ENCODE assay signal across 10 cellular contexts in the genomic region with DNA sequence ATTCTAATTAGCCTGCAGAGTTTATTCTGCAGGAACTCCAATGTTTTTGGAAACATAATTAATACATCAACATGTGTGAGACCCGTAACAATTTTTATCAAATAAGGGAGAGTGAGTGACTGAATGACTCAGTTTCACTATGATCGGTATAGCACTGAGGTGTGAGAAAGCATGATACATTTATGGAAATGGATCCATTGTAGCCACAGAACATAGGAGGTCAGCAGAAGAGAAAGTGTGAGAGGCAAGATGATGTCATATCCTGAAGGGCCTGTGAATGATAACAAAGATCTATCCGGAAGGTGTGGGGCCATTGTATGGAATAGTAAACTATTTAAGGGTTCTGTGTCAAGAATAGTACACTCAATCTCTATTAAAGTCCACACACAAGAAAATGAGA.
DNase-seq lines count a peak whose midpoint lies in the region; ATAC-seq and TF ChIP-seq lines count a peak whose summit lies in the region.
"Had no signal": no experiment of that assay in that cellular context is flagged by ENCODE, and none has a peak within 500 bp of the region (broad histone marks: within the 10 kb centered on the region; RNA-seq: fewer than 3 reads in every experiment).

No MANE protein-coding gene starts in this region.

- H3K27ac Mint-ChIP-seq in HFFc6 (no peak overlapping the region), GM23338 (no peak overlapping the region)

- no peak overlapping the region for H2AFZ ChIP-seq in GM23338

- H3K4me3 Mint-ChIP-seq in HFFc6 (no peak overlapping the region), GM23338 (no peak overlapping the region)

- peak; percentile 89 for ATAC-seq in GM19351 (IDR thresholded peaks at IDR 0.05; ENCODE audit: unreplicated experiment)
- peak; percentile 93 for ATAC-seq in HG02840 (IDR thresholded peaks at IDR 0.05; ENCODE audit: low FRiP score, unreplicated experiment)
- peak; percentile 98 for ATAC-seq in HG03565 (IDR thresholded peaks at IDR 0.05; ENCODE audit: unreplicated experiment)
- ATAC-seq in GM23338: no peak
- ATAC-seq: left ventricle myocardium superior had no signal

- H3K4me1 Mint-ChIP-seq in HFFc6 (ENCODE audit: low read depth) (no peaks in the 10 kb centered on the region), GM23338 (peaks cover 2% of the 10 kb centered on the region; the same call in 1 of the 3 replicates)

- no peaks in the 10 kb centered on the region for H3K27me3 Mint-ChIP-seq in HFFc6 (ENCODE audit: insufficient read depth)
- H3K27me3 Mint-ChIP-seq in GM23338 (ENCODE audit: insufficient read depth, low read depth, poor library complexity): no peaks in the 10 kb centered on the region

- H3K27ac ChIP-seq in GM23338 (ENCODE audit: low read depth) (no peak overlapping the region), coronary artery (no peak overlapping the region)

- H3K27me3 ChIP-seq in GM23338 (ENCODE audit: insufficient read depth): no peaks in the 10 kb centered on the region

- H3K9me3 Mint-ChIP-seq in HFFc6: peaks cover 45% of the 10 kb centered on the region
- no peaks in the 10 kb centered on the region for H3K9me3 Mint-ChIP-seq in GM23338

- no peaks in the 10 kb centered on the region for H4K20me1 ChIP-seq in GM23338 (replicated peaks; ENCODE audit: insufficient read depth)

- no peaks in the 10 kb centered on the region for H3K4me1 ChIP-seq in GM23338 (ENCODE audit: insufficient read depth)

- no peaks in the 10 kb centered on the region for H3K79me2 ChIP-seq in GM23338 (replicated peaks; ENCODE audit: insufficient read depth)

- H3K4me3 ChIP-seq in GM12865 (ENCODE audit: low read depth, low read length) (no peak overlapping the region), GM23338 (no peak overlapping the region), coronary artery (no peak overlapping the region)

- H3K36me3 Mint-ChIP-seq in HFFc6 (ENCODE audit: low read depth): no peaks in the 10 kb centered on the region; the same call in 1 of the 2 replicates
- no peaks in the 10 kb centered on the region for H3K36me3 Mint-ChIP-seq in GM23338 (ENCODE audit: low read depth)

- H3F3A ChIP-seq in GM23338 (replicated peaks; ENCODE audit: low read depth): no peaks in the 10 kb centered on the region

- H3K9me2 ChIP-seq in GM23338 (ENCODE audit: insufficient read depth): no peaks in the 10 kb centered on the region; the same call in 1 of the 2 replicates

- TF ChIP-seq CTCF in GM12865 (IDR thresholded peaks at IDR 0.05; ENCODE audit: insufficient read depth, low read depth, low read length, missing control alignments) (no peak), HFFc6 (IDR thresholded peaks at IDR 0.05) (no peak), GM23338 (conservative IDR thresholded peaks at IDR 0.05; ENCODE audit: low read depth in 2 of 2) (no peak), coronary artery (IDR thresholded peaks at IDR 0.05) (no peak)

- no peak overlapping the region for H3K4me2 ChIP-seq in GM23338

- DNase-seq in GM12865 (ENCODE audit: low read depth) (peak; percentile 78), HFFc6 (no peak), GM23338 (ENCODE audit: low spot score) (no peak), coronary artery (ENCODE audit: low spot score) (no peak), COLO668 (lab: John Stamatoyannopoulos, UW; ENCODE audit: unreplicated experiment) (no peak)
- DNase-seq: aorta, left ventricle myocardium superior had no signal

- no peaks in the 10 kb centered on the region for H3K36me3 ChIP-seq in GM23338 (ENCODE audit: insufficient read depth)

TF ChIP-seq in GM23338, 12 proteins besides CTCF, POLR2A, EP300 and RAD21:
- TF ChIP-seq JUNB (IDR thresholded peaks at IDR 0.05; ENCODE audit: unreplicated experiment) (no peak), ZNF114 (CRISPR knock-in tag; IDR thresholded peaks at IDR 0.05) (no peak), STAT1 (IDR thresholded peaks at IDR 0.05; ENCODE audit: unreplicated experiment) (no peak), EZH2 (IDR thresholded peaks at IDR 0.05; ENCODE audit: low read depth, unreplicated experiment) (no peak), EZH2phosphoT487 (IDR thresholded peaks at IDR 0.05; ENCODE audit: unreplicated experiment) (no peak), ZNF331 (CRISPR knock-in tag; IDR thresholded peaks at IDR 0.05; ENCODE audit: low read depth) (no peak)
- TF ChIP-seq, protein P1, sequence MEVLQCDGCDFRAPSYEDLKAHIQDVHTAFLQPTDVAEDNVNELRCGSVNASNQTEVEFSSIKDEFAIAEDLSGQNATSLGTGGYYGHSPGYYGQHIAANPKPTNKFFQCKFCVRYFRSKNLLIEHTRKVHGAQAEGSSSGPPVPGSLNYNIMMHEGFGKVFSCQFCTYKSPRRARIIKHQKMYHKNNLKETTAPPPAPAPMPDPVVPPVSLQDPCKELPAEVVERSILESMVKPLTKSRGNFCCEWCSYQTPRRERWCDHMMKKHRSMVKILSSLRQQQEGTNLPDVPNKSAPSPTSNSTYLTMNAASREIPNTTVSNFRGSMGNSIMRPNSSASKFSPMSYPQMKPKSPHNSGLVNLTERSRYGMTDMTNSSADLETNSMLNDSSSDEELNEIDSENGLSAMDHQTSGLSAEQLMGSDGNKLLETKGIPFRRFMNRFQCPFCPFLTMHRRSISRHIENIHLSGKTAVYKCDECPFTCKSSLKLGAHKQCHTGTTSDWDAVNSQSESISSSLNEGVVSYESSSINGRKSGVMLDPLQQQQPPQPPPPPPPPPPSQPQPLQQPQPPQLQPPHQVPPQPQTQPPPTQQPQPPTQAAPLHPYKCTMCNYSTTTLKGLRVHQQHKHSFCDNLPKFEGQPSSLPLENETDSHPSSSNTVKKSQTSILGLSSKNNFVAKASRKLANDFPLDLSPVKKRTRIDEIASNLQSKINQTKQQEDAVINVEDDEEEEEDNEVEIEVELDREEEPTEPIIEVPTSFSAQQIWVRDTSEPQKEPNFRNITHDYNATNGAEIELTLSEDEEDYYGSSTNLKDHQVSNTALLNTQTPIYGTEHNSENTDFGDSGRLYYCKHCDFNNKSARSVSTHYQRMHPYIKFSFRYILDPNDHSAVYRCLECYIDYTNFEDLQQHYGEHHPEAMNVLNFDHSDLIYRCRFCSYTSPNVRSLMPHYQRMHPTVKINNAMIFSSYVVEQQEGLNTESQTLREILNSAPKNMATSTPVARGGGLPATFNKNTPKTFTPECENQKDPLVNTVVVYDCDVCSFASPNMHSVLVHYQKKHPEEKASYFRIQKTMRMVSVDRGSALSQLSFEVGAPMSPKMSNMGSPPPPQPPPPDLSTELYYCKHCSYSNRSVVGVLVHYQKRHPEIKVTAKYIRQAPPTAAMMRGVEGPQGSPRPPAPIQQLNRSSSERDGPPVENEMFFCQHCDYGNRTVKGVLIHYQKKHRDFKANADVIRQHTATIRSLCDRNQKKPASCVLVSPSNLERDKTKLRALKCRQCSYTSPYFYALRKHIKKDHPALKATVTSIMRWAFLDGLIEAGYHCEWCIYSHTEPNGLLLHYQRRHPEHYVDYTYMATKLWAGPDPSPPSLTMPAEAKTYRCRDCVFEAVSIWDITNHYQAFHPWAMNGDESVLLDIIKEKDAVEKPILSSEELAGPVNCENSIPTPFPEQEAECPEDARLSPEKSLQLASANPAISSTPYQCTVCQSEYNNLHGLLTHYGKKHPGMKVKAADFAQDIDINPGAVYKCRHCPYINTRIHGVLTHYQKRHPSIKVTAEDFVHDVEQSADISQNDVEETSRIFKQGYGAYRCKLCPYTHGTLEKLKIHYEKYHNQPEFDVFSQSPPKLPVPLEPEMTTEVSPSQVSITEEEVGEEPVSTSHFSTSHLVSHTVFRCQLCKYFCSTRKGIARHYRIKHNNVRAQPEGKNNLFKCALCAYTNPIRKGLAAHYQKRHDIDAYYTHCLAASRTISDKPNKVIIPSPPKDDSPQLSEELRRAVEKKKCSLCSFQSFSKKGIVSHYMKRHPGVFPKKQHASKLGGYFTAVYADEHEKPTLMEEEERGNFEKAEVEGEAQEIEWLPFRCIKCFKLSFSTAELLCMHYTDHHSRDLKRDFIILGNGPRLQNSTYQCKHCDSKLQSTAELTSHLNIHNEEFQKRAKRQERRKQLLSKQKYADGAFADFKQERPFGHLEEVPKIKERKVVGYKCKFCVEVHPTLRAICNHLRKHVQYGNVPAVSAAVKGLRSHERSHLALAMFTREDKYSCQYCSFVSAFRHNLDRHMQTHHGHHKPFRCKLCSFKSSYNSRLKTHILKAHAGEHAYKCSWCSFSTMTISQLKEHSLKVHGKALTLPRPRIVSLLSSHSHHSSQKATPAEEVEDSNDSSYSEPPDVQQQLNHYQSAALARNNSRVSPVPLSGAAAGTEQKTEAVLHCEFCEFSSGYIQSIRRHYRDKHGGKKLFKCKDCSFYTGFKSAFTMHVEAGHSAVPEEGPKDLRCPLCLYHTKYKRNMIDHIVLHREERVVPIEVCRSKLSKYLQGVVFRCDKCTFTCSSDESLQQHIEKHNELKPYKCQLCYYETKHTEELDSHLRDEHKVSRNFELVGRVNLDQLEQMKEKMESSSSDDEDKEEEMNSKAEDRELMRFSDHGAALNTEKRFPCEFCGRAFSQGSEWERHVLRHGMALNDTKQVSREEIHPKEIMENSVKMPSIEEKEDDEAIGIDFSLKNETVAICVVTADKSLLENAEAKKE (CRISPR knock-in tag; IDR thresholded peaks at IDR 0.05): no peak
- TF ChIP-seq, protein P2, sequence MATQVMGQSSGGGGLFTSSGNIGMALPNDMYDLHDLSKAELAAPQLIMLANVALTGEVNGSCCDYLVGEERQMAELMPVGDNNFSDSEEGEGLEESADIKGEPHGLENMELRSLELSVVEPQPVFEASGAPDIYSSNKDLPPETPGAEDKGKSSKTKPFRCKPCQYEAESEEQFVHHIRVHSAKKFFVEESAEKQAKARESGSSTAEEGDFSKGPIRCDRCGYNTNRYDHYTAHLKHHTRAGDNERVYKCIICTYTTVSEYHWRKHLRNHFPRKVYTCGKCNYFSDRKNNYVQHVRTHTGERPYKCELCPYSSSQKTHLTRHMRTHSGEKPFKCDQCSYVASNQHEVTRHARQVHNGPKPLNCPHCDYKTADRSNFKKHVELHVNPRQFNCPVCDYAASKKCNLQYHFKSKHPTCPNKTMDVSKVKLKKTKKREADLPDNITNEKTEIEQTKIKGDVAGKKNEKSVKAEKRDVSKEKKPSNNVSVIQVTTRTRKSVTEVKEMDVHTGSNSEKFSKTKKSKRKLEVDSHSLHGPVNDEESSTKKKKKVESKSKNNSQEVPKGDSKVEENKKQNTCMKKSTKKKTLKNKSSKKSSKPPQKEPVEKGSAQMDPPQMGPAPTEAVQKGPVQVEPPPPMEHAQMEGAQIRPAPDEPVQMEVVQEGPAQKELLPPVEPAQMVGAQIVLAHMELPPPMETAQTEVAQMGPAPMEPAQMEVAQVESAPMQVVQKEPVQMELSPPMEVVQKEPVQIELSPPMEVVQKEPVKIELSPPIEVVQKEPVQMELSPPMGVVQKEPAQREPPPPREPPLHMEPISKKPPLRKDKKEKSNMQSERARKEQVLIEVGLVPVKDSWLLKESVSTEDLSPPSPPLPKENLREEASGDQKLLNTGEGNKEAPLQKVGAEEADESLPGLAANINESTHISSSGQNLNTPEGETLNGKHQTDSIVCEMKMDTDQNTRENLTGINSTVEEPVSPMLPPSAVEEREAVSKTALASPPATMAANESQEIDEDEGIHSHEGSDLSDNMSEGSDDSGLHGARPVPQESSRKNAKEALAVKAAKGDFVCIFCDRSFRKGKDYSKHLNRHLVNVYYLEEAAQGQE (IDR thresholded peaks at IDR 0.05; ENCODE audit: unreplicated experiment): no peak
